ENCODE assay signal across 34 cellular contexts in the genomic region with DNA sequence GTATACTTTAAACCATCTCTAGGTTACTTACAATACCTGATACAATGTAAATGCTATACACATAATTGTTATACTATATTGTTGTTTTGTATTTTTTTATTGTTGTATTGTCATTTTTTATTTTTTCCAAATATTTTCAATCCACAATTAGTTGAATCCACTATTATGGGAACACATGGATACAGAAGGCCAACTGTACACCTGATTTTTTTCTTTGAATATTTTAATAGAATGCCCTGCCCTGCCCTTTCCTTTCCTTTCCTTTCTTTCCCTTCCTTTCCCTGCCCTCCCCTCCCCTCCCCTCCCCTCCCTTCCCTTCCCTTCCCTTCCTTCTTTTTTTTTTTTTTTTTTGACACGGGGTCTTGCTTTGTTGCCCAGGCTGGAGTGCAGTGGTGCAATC.
"Had no signal": no experiment of that assay in that cellular context is flagged by ENCODE, and none has a peak within 500 bp of the region (broad histone marks: within the 10 kb centered on the region; RNA-seq: fewer than 3 reads in every experiment).

No MANE protein-coding gene starts in this region.

- H3K4me1 ChIP-seq: adrenal gland, body of pancreas, breast epithelium had no signal

- DNase-seq: activated effector memory CD4-positive, alpha-beta T cell treated with anti-CD3 and anti-CD28 coated beads, Interleukin-2, amount 50 U/mL, for 16 hours; activated effector memory CD4-positive, alpha-beta T cell treated with Interleukin-2 at 50 U/mL for 16 hours; activated gamma-delta T cell; activated gamma-delta T cell treated with Interleukin-2 at 50 U/mL for 16 hours; activated naive CD4-positive, alpha-beta T cell; activated naive CD4-positive, alpha-beta T cell treated with anti-CD3 and anti-CD28 coated beads for 36 hours; activated naive CD4-positive, alpha-beta T cell treated with anti-CD3 and anti-CD28 coated beads, Interleukin-2, amount 10 ng/mL, durations not matched to agents 7 days and 5 days; activated naive CD4-positive, alpha-beta T cell treated with anti-CD3 and anti-CD28 coated beads, Interleukin-2, amount 50 U/mL, for 16 hours; activated naive CD4-positive, alpha-beta T cell treated with Interleukin-2 at 50 U/mL for 16 hours; activated naive CD8-positive, alpha-beta T cell treated with anti-CD3 and anti-CD28 coated beads for 36 hours; activated naive CD8-positive, alpha-beta T cell treated with anti-CD3 and anti-CD28 coated beads, Interleukin-2, amount 10 ng/mL, durations not matched to agents 7 days and 5 days; activated naive CD8-positive, alpha-beta T cell treated with anti-CD3 and anti-CD28 coated beads, Interleukin-2, amount 50 U/mL, for 24 hours; activated T-cell treated with anti-CD3 and anti-CD28 coated beads, Interleukin-2, amount 50 U/mL, for 1 hour; activated T-cell treated with anti-CD3 and anti-CD28 coated beads, Interleukin-2, amount 50 U/mL, for 24 hours; activated T-cell treated with anti-CD3 and anti-CD28 coated beads, Interleukin-2, amount 50 U/mL, for 4 hours; activated T-cell treated with anti-CD3 and anti-CD28 coated beads, Interleukin-2, amount 50 U/mL, for 48 hours; activated T-cell treated with anti-CD3 and anti-CD28 coated beads, Interleukin-2, amount 50 U/mL, for 72 hours; adrenal gland; amniotic stem cell; amygdala; anterior cingulate cortex; aorta; body of pancreas; brain microvascular endothelial cell; caudate nucleus; central memory CD4-positive, alpha-beta T cell; cerebellar nuclear complex had no signal

- FAIRE-seq: astrocyte, bronchial epithelial cell had no signal

- H3K27me3 ChIP-seq: adrenal gland, ascending aorta, body of pancreas, breast epithelium, cardiac muscle cell had no signal

- H3K36me3 ChIP-seq: adrenal gland, ascending aorta, brain microvascular endothelial cell, breast epithelium, cardiac muscle cell had no signal

- ATAC-seq: activated naive CD4-positive, alpha-beta T cell treated with anti-CD3 and anti-CD28 coated beads, Interleukin-2, amount 50 U/mL, for 72 hours; activated naive CD8-positive, alpha-beta T cell treated with anti-CD3 and anti-CD28 coated beads, Interleukin-2, amount 50 U/mL, for 24 hours; activated T-cell treated with anti-CD3 and anti-CD28 coated beads, Interleukin-2, amount 50 U/mL, for 4 hours; activated T-cell treated with anti-CD3 and anti-CD28 coated beads, Interleukin-2, amount 50 U/mL, for 72 hours; activated T-helper 17 cell treated with anti-CD3 and anti-CD28 coated beads, Interleukin-2, amount 50 U/mL, for 72 hours; body of pancreas had no signal

- H3K4me3 ChIP-seq: adrenal gland, ascending aorta, body of pancreas, breast epithelium, cardiac muscle cell had no signal

- H3K27ac ChIP-seq: adrenal gland, ascending aorta, body of pancreas, brain microvascular endothelial cell, breast epithelium, cardiac muscle cell had no signal

- H3K9me3 ChIP-seq: adrenal gland, ascending aorta, body of pancreas, breast epithelium had no signal
